ENCODE assay signal across 27 cellular contexts in genomic region chr7:82527831-82528230, GRCh38.
DNase-seq lines count a peak whose midpoint lies in the region; ATAC-seq, FAIRE-seq and TF ChIP-seq lines count a peak whose summit lies in the region.
"Had no signal": no experiment of that assay in that cellular context is flagged by ENCODE, and none has a peak within 500 bp of the region (broad histone marks: within the 10 kb centered on the region; RNA-seq: fewer than 3 reads in every experiment).

No MANE protein-coding gene starts in this region.

- no peaks in the 10 kb centered on the region for H3K4me1 Mint-ChIP-seq in CD8-positive, alpha-beta T cell (ENCODE audit: low read depth)
- H3K4me1 Mint-ChIP-seq: activated CD4-positive, alpha-beta T cell treated with anti-CD3 and anti-CD28 coated beads, Interleukin-2, amount 10 ng/mL, durations not matched to agents 24 days and 14 days; activated CD8-positive, alpha-beta memory T cell treated with anti-CD3 and anti-CD28 coated beads, Interleukin-2, amount 10 ng/mL, durations not matched to agents 7 days and 5 days; CD8-positive, alpha-beta memory T cell; nephron progenitor cell had no signal

- H3K4me3 ChIP-seq in bronchial epithelial cell (ENCODE audit: low read depth, low read length) (no peak overlapping the region), coronary artery (no peak overlapping the region)
- H3K4me3 ChIP-seq in CD8-positive, alpha-beta T cell (ENCODE audit: low read depth, low read length) = no peak overlapping the region
- H3K4me3 ChIP-seq: skin epidermis, tibial nerve had no signal

- TF ChIP-seq CTCF in bronchial epithelial cell (IDR thresholded peaks at IDR 0.05; ENCODE audit: insufficient read depth, low read length, severe bottlenecking) = no peak
- no peak for TF ChIP-seq CTCF in CD8-positive, alpha-beta T cell (IDR thresholded peaks at IDR 0.05)
- TF ChIP-seq CTCF in coronary artery (IDR thresholded peaks at IDR 0.05) = no peak

- no peak overlapping the region for H3K4me3 Mint-ChIP-seq in CD8-positive, alpha-beta T cell
- H3K4me3 Mint-ChIP-seq: activated CD4-positive, alpha-beta T cell treated with anti-CD3 and anti-CD28 coated beads, Interleukin-2, amount 10 ng/mL, durations not matched to agents 24 days and 14 days; activated CD8-positive, alpha-beta memory T cell treated with anti-CD3 and anti-CD28 coated beads, Interleukin-2, amount 10 ng/mL, durations not matched to agents 7 days and 5 days; activated naive CD8-positive, alpha-beta T cell; activated T-helper 1 cell treated with anti-CD3 and anti-CD28 coated beads, Interleukin-12 subunit alpha, Interleukin-12 subunit beta, Interleukin-2, Interleukin-4 antibody, amounts not matched to agents 30 ng/mL and 10 ng/mL and 1 ng/mL, durations not matched to agents 14 hours and 24 hours and 36 hours; brain; CD8-positive, alpha-beta memory T cell; nephron progenitor cell; stimulated activated naive CD8-positive, alpha-beta T cell treated with anti-CD3 and anti-CD28 coated beads, Interleukin-15, Interleukin-2, amounts not matched to agents 100 ng/mL and 50 ng/mL, for 24 hours had no signal

- H3K27me3 ChIP-seq in bronchial epithelial cell (ENCODE audit: control insufficient read depth, insufficient read depth, low read length) = no peaks in the 10 kb centered on the region
- H3K27me3 ChIP-seq in CD8-positive, alpha-beta T cell (ENCODE audit: insufficient read depth, low read length) = no peaks in the 10 kb centered on the region
- H3K27me3 ChIP-seq: tibial nerve had no signal

- no peaks in the 10 kb centered on the region for H3K36me3 ChIP-seq in bronchial epithelial cell (ENCODE audit: control insufficient read depth, insufficient read depth, low read length)
- H3K36me3 ChIP-seq in CD8-positive, alpha-beta T cell (ENCODE audit: insufficient read depth, low read length) = no peaks in the 10 kb centered on the region
- H3K36me3 ChIP-seq: tibial nerve had no signal

- FAIRE-seq in bronchial epithelial cell (lab: Jason Lieb, UNC) = no peak
- FAIRE-seq: H1 had no signal

- no peak overlapping the region for H3K27ac Mint-ChIP-seq in CD8-positive, alpha-beta T cell
- H3K27ac Mint-ChIP-seq: activated CD4-positive, alpha-beta T cell treated with anti-CD3 and anti-CD28 coated beads, Interleukin-2, amount 10 ng/mL, durations not matched to agents 24 days and 14 days; activated CD8-positive, alpha-beta memory T cell treated with anti-CD3 and anti-CD28 coated beads, Interleukin-2, amount 10 ng/mL, durations not matched to agents 7 days and 5 days; activated naive CD8-positive, alpha-beta T cell; activated T-helper 1 cell treated with anti-CD3 and anti-CD28 coated beads, Interleukin-12 subunit alpha, Interleukin-12 subunit beta, Interleukin-2, Interleukin-4 antibody, amounts not matched to agents 30 ng/mL and 10 ng/mL and 1 ng/mL, durations not matched to agents 14 hours and 24 hours and 36 hours; brain; CD8-positive, alpha-beta memory T cell; nephron progenitor cell; stimulated activated naive CD8-positive, alpha-beta T cell treated with anti-CD3 and anti-CD28 coated beads, Interleukin-15, Interleukin-2, amounts not matched to agents 100 ng/mL and 50 ng/mL, for 24 hours had no signal

- H3K9me3 ChIP-seq in CD8-positive, alpha-beta T cell (ENCODE audit: low read length) = no peaks in the 10 kb centered on the region
- H3K9me3 ChIP-seq: tibial nerve had no signal

- peaks cover 4% of the 10 kb centered on the region for H3K27me3 Mint-ChIP-seq in CD8-positive, alpha-beta T cell (ENCODE audit: low read depth)
- H3K27me3 Mint-ChIP-seq: activated CD4-positive, alpha-beta T cell treated with anti-CD3 and anti-CD28 coated beads, Interleukin-2, amount 10 ng/mL, durations not matched to agents 24 days and 14 days; activated CD8-positive, alpha-beta memory T cell treated with anti-CD3 and anti-CD28 coated beads, Interleukin-2, amount 10 ng/mL, durations not matched to agents 7 days and 5 days; brain had no signal

- H3K27ac ChIP-seq in CD8-positive, alpha-beta T cell (ENCODE audit: low read depth, low read length) = no peak overlapping the region
- H3K27ac ChIP-seq in coronary artery = no peak overlapping the region
- H3K27ac ChIP-seq: skin epidermis, tibial nerve had no signal

- no peaks in the 10 kb centered on the region for H3K36me3 Mint-ChIP-seq in CD8-positive, alpha-beta T cell
- H3K36me3 Mint-ChIP-seq: activated CD8-positive, alpha-beta memory T cell treated with anti-CD3 and anti-CD28 coated beads, Interleukin-2, amount 10 ng/mL, durations not matched to agents 7 days and 5 days; activated naive CD8-positive, alpha-beta T cell; brain had no signal

- CTCF ChIA-PET in CD8-positive, alpha-beta T cell (lab: Charles Lee) = interaction anchor here (1.1 kb wide), 1 partner anchor 8 kb away, joined by 3 read pairs; no protein-coding TSS in a partner anchor

- DNase-seq in ELR (ENCODE audit: low read depth) = peak; percentile 52
- DNase-seq in NOMO-1 treated with dmso at 0.1 percent for 144 hours (lab: John Stamatoyannopoulos, UW; ENCODE audit: unreplicated experiment) = peak; percentile 77
- DNase-seq in bronchial epithelial cell (ENCODE audit: low read depth) = peak; percentile 53
- DNase-seq in iris pigment epithelial cell (ENCODE audit: low read depth) = peak; percentile 76
- DNase-seq in SIG-M5 (lab: John Stamatoyannopoulos, UW) = no peak
- DNase-seq in CD8-positive, alpha-beta T cell = no peak
- no peak for DNase-seq in NCI-H1105 (lab: John Stamatoyannopoulos, UW)
- DNase-seq in coronary artery (ENCODE audit: low spot score) = no peak
- DNase-seq: activated CD4-positive, alpha-beta T cell treated with anti-CD3 and anti-CD28 coated beads, Interleukin-2, amount 10 ng/mL, durations not matched to agents 24 days and 14 days; activated CD8-positive, alpha-beta memory T cell treated with anti-CD3 and anti-CD28 coated beads, Interleukin-2, amount 10 ng/mL, durations not matched to agents 7 days and 5 days; CD8-positive, alpha-beta memory T cell; DMS53; KG1; midbrain; NCI-H524; nephron progenitor cell; SHP77 treated with DMSO at 0.1 percent for 48 hours; stimulated activated CD4-positive, alpha-beta T cell treated with anti-CD3 and anti-CD28 coated beads, Interleukin-2, amount 100 ng/mL, for 48 hours; T-helper 1 cell had no signal

- ATAC-seq in CD8-positive, alpha-beta T cell = no peak
- ATAC-seq: activated CD8-positive, alpha-beta memory T cell treated with anti-CD3 and anti-CD28 coated beads, Interleukin-2, amount 10 ng/mL, durations not matched to agents 7 days and 5 days; left lobe of liver had no signal

- intact Hi-C loops in CD8-positive, alpha-beta T cell (cut with DNase I, micrococcal nuclease) = no loop called here

- POLR2A ChIA-PET in CD8-positive, alpha-beta T cell (lab: Charles Lee) = no interaction called here

- no peaks in the 10 kb centered on the region for H3K9me3 Mint-ChIP-seq in CD8-positive, alpha-beta T cell
- H3K9me3 Mint-ChIP-seq: activated CD4-positive, alpha-beta T cell treated with anti-CD3 and anti-CD28 coated beads, Interleukin-2, amount 10 ng/mL, durations not matched to agents 24 days and 14 days; activated T-helper 1 cell treated with anti-CD3 and anti-CD28 coated beads, Interleukin-12 subunit alpha, Interleukin-12 subunit beta, Interleukin-2, Interleukin-4 antibody, amounts not matched to agents 30 ng/mL and 10 ng/mL and 1 ng/mL, durations not matched to agents 14 hours and 24 hours and 36 hours; nephron progenitor cell; stimulated activated naive CD8-positive, alpha-beta T cell treated with anti-CD3 and anti-CD28 coated beads, Interleukin-15, Interleukin-2, amounts not matched to agents 100 ng/mL and 50 ng/mL, for 24 hours had no signal

- no peaks in the 10 kb centered on the region for H3K4me1 ChIP-seq in CD8-positive, alpha-beta T cell (ENCODE audit: insufficient read depth, low read length)
- H3K4me1 ChIP-seq: tibial nerve had no signal

Comparison
In these comparisons a context has a peak if more than half of its experiments do, and no peak if none do; other contexts are left out.
1. DNase-seq: peak in ELR (single experiment), NOMO-1 treated with dmso at 0.1 percent for 144 hours (single experiment), bronchial epithelial cell (single experiment) and iris pigment epithelial cell (single experiment); none in SIG-M5 (single experiment), CD8-positive, alpha-beta T cell (0 of 7), NCI-H1105 (single experiment) and coronary artery (single experiment).